Comparison of ENCODE assay signal across 14 cellular contexts in genomic region chr1:61378498-61379180, GRCh38.
DNase-seq lines count a peak whose midpoint lies in the region; ATAC-seq and TF ChIP-seq lines count a peak whose summit lies in the region.
"Had no signal": no experiment of that assay in that cellular context is flagged by ENCODE, and none has a peak within 500 bp of the region (broad histone marks: within the 10 kb centered on the region; RNA-seq: fewer than 3 reads in every experiment).

No MANE protein-coding gene starts in this region.

- peak overlapping the region; percentile 74 for H3K27ac ChIP-seq in psoas muscle
- H3K27ac ChIP-seq: 22Rv1, BLaER1 had no signal

- H3K36me3 Mint-ChIP-seq in Caco-2 (ENCODE audit: insufficient read depth, unreplicated experiment), result no peaks in the 10 kb centered on the region

- TF ChIP-seq CTCF in psoas muscle (IDR thresholded peaks at IDR 0.05) (no peak), Caco-2 (IDR thresholded peaks at IDR 0.05; ENCODE audit: insufficient read depth in 1 of 2, low read depth in 1 of 2, low read length in 1 of 2, severe bottlenecking in 1 of 2, unreplicated experiment in 1 of 2) (no peak)

- no peaks in the 10 kb centered on the region for H3K27me3 Mint-ChIP-seq in Caco-2 (ENCODE audit: insufficient read depth, unreplicated experiment)
- H3K27me3 Mint-ChIP-seq: CD8-positive, alpha-beta memory T cell had no signal

- peaks cover 6 to 9% of the 10 kb centered on the region in 2 donors for H3K36me3 ChIP-seq in psoas muscle (ENCODE audit: insufficient read depth in 1 of 2, low read depth in 1 of 2)
- H3K36me3 ChIP-seq in Caco-2 (ENCODE audit: control insufficient read depth, insufficient read depth, low read length), result no peaks in the 10 kb centered on the region
- H3K36me3 ChIP-seq: BLaER1 had no signal

- no peak overlapping the region for H3K4me3 ChIP-seq in psoas muscle
- H3K4me3 ChIP-seq in Caco-2 (ENCODE audit: low read depth, low read length), result no peak overlapping the region
- H3K4me3 ChIP-seq: BLaER1 had no signal

- POLR2A ChIA-PET in Caco-2 (lab: Charles Lee), result no interaction called here

- H3K9me3 ChIP-seq in psoas muscle (no peaks in the 10 kb centered on the region), Caco-2 (no peaks in the 10 kb centered on the region)
- H3K9me3 ChIP-seq: BLaER1 had no signal

- WGBS in psoas muscle, 3 donors, result 43 to 50% (median 46%) methylated on average over 4 of the region's 4 CpGs

- no TSS peak for BruUV-seq in Caco-2 (replicated peaks; lab: Mats Ljungman, UMichigan)

- ATAC-seq in Right ventricle myocardium inferior (peak; percentile 44), left ventricle myocardium superior (peak; percentile 28), psoas muscle (peak in 1 of 4 donors; percentile 2)

- CTCF ChIA-PET in Caco-2 (lab: Charles Lee), result no interaction called here

- peaks cover 43% of the 10 kb centered on the region for H3K4me1 ChIP-seq in psoas muscle
- no peaks in the 10 kb centered on the region for H3K4me1 ChIP-seq in Caco-2
- H3K4me1 ChIP-seq: BLaER1 had no signal

- H3K4me3 Mint-ChIP-seq in Caco-2 (ENCODE audit: unreplicated experiment), result no peak overlapping the region
- H3K4me3 Mint-ChIP-seq: CD8-positive, alpha-beta memory T cell had no signal

- no peak overlapping the region for H3K27ac Mint-ChIP-seq in Caco-2 (ENCODE audit: unreplicated experiment)
- H3K27ac Mint-ChIP-seq: CD8-positive, alpha-beta memory T cell had no signal

- DNase-seq in Right ventricle myocardium inferior (ENCODE audit: missing footprints) (no peak), cardiac septum (ENCODE audit: low spot score) (no peak), left ventricle myocardium superior (peak; percentile 33), psoas muscle (no peak), iPS-NIHi7 (ENCODE audit: extremely low spot score) (no peak), NCI-H748 (lab: John Stamatoyannopoulos, UW; ENCODE audit: unreplicated experiment) (no peak), NCI-H128 (lab: John Stamatoyannopoulos, UW; ENCODE audit: unreplicated experiment) (no peak), Caco-2 (no peak)
- DNase-seq: CD8-positive, alpha-beta memory T cell; DMS53; GF-D8; HCEC 1CT had no signal

- no peaks in the 10 kb centered on the region for H3K9me3 Mint-ChIP-seq in Caco-2 (ENCODE audit: unreplicated experiment)
- H3K9me3 Mint-ChIP-seq: CD8-positive, alpha-beta memory T cell had no signal

- H3K27me3 ChIP-seq in psoas muscle (ENCODE audit: insufficient read depth in 3 of 3, low read length in 2 of 3) (no peaks in the 10 kb centered on the region), Caco-2 (replicated peaks; ENCODE audit: control insufficient read depth, insufficient read depth, low read length) (no peaks in the 10 kb centered on the region)
- H3K27me3 ChIP-seq: BLaER1 had no signal

- H3K4me1 Mint-ChIP-seq in Caco-2 (ENCODE audit: low read depth, unreplicated experiment), result peaks cover 7% of the 10 kb centered on the region
- H3K4me1 Mint-ChIP-seq: CD8-positive, alpha-beta memory T cell had no signal

- intact Hi-C loops in Right ventricle myocardium inferior (cut with DNase I) (no loop called here), cardiac septum (cut with DNase I) (no loop called here), left ventricle myocardium superior (cut with micrococcal nuclease) (no loop called here), psoas muscle (cut with DNase I) (no loop called here), Caco-2 (cut with micrococcal nuclease; ENCODE audit: unreplicated experiment) (no loop called here)
